Comparison of ENCODE assay signal across 19 cellular contexts in the genomic region with DNA sequence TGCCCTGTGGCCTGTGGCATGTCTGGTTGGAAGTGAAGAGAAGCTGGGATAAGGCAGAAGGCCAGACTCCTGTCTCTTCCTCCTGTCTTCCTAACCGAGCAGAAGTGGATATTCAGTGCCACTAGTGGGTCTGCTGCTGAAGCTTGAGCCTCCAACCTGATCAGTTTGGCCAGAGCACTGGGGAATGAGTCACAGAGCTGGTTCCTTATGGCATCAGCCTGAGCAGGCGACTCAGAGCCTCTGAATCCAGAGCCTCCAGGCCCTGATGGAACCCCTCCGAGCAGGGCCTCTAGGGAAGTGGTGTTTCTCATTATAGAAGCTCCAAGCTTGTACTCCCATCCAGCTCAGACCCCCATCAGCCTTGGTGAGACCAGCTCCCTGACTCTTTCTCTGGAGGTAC. TPM values are rescaled to one million over a fixed set of nuclear protein-coding genes. Genes with fewer than 3 reads are reported as not detected.
DNase-seq lines count a peak whose midpoint lies in the region; ATAC-seq and TF ChIP-seq lines count a peak whose summit lies in the region.
"Had no signal": no experiment of that assay in that cellular context is flagged by ENCODE, and none has a peak within 500 bp of the region (broad histone marks: within the 10 kb centered on the region; RNA-seq: fewer than 3 reads in every experiment).

No MANE protein-coding gene starts in this region.

- DNase-seq in GM03348 (ENCODE audit: low spot score) (peak; percentile 21), WERI-Rb-1 (no peak), foreskin fibroblast (peak; percentile 71 to 89), substantia nigra (lab: John Stamatoyannopoulos, UW) (peak in 1 of 49 donors; percentile 45), iPS-NIHi7 (ENCODE audit: extremely low spot score) (no peak)
- DNase-seq: central memory CD4-positive, alpha-beta T cell; DMS79; effector memory CD8-positive, alpha-beta T cell; GOT3; NCI-H2171; stimulated activated CD4-positive, alpha-beta T cell treated with anti-CD3 and anti-CD28 coated beads, Interleukin-2, amount 100 ng/mL, for 24 hours had no signal

- ATAC-seq in GM18868 (IDR thresholded peaks at IDR 0.05; ENCODE audit: unreplicated experiment), result no peak
- no peak for ATAC-seq in esophagus mucosa
- ATAC-seq: activated T-helper 17 cell treated with anti-CD3 and anti-CD28 coated beads, Interleukin-2, amount 50 U/mL, for 72 hours; effector memory CD8-positive, alpha-beta T cell had no signal

- peak overlapping the region; percentile 90 for H3K27ac ChIP-seq in WERI-Rb-1
- H3K27ac ChIP-seq in substantia nigra (ENCODE audit: low read depth, low read length, poor library complexity, severe bottlenecking), result peak overlapping the region; percentile 58
- H3K27ac ChIP-seq: BLaER1, KMS-11, neutrophil, right atrium auricular region, VCaP had no signal

- H3K27me3 ChIP-seq in WERI-Rb-1 (ENCODE audit: insufficient read depth, low read depth, severe bottlenecking), result no peaks in the 10 kb centered on the region
- H3K27me3 ChIP-seq: right atrium auricular region had no signal

- TF ChIP-seq CTCF in WERI-Rb-1 (IDR thresholded peaks at IDR 0.05; ENCODE audit: low read depth, low read length) (no peak), foreskin fibroblast (IDR thresholded peaks at IDR 0.05; ENCODE audit: low read depth, low read length) (no peak)

- no peaks in the 10 kb centered on the region for H3K9me3 ChIP-seq in WERI-Rb-1 (ENCODE audit: severe bottlenecking)
- H3K9me3 ChIP-seq: BLaER1, neutrophil, right atrium auricular region had no signal

- peak overlapping the region; percentile 94 for H3K4me3 ChIP-seq in WERI-Rb-1 (ENCODE audit: low read depth, low read length)
- H3K4me3 ChIP-seq in foreskin fibroblast (ENCODE audit: low read depth in 1 of 2, low read length in 2 of 2), result no peak overlapping the region
- H3K4me3 ChIP-seq: right atrium auricular region had no signal

- H3K36me3 ChIP-seq in WERI-Rb-1, result peaks cover 57% of the 10 kb centered on the region
- H3K36me3 ChIP-seq: BLaER1, neutrophil, right atrium auricular region had no signal

RNA-seq across cellular contexts. Expression of gene WSCD1, which starts 2.0 kb away (rescaled TPM):
- 0.24 TPM for total RNA-seq in esophagus mucosa
- total RNA-seq: activated T-helper 17 cell treated with anti-CD3 and anti-CD28 coated beads, Interleukin-2, amount 50 U/mL, for 72 hours had no signal

Comparison
In these comparisons a context has a peak if more than half of its experiments do, and no peak if none do; other contexts are left out.
1. DNase-seq: peak in GM03348 (single experiment) and foreskin fibroblast (2 of 2); none in WERI-Rb-1 (single experiment) and iPS-NIHi7 (single experiment).